ENCODE assay signal across 16 cellular contexts in the genomic region with DNA sequence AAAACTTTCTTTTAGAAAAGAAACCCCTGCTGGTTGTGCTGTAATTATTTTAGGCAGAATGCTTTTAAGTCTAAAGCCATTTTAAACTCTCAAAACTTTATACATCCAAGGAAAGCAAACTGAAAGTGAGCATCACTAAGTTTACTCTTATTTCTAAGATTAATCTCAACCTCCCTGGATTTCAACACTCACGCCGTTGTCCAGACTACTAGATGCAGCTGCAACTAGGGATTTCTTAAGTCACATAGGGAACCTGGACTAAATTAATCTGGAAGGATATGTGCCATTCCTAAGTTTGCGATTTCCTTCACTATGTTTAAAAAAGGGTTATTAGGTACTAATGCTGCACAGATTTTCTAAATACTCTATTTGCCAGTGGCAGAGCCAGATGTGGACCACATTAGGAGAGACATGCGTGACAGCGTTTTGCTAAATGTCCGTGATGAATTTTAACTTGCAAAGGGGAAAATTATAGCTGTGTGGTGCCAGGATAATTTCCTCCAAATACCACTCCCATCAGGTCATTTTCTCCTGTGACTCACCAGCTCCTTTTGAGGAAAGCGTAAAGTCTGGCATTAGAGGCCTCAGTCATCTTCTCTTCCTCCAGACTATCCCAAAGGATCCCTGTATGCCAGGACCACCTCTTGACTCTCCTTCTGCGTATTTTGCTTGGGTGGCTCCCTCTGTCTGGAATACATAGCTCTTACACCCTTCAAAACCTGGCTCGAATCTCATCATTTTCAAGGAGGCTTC.
DNase-seq lines count a peak whose midpoint lies in the region; ATAC-seq and TF ChIP-seq lines count a peak whose summit lies in the region.
"Had no signal": no experiment of that assay in that cellular context is flagged by ENCODE, and none has a peak within 500 bp of the region (broad histone marks: within the 10 kb centered on the region; RNA-seq: fewer than 3 reads in every experiment).

No MANE protein-coding gene starts in this region.

- no peak overlapping the region for H2AK5ac ChIP-seq in mesendoderm (ENCODE audit: low read length)

- peaks cover 7% of the 10 kb centered on the region for H3K9me3 Mint-ChIP-seq in endodermal cell

- H3K79me1 ChIP-seq in mesendoderm (ENCODE audit: low read length): no peaks in the 10 kb centered on the region

- no peak overlapping the region for H3K4me3 Mint-ChIP-seq in endodermal cell

- H3K4me1 Mint-ChIP-seq in endodermal cell: no peaks in the 10 kb centered on the region

- no peak overlapping the region for H3K4ac ChIP-seq in mesendoderm (ENCODE audit: low read depth, low read length)

- H3K36me3 Mint-ChIP-seq in endodermal cell (ENCODE audit: low read depth): no peaks in the 10 kb centered on the region
- H3K36me3 Mint-ChIP-seq: CD14-positive monocyte had no signal

- no peak overlapping the region for H3K4me2 ChIP-seq in mesendoderm (ENCODE audit: low read length)

- H2BK5ac ChIP-seq in mesendoderm (ENCODE audit: low read length): no peak overlapping the region

- no peak overlapping the region for H3K56ac ChIP-seq in mesendoderm (ENCODE audit: low read length)

- H3K27ac ChIP-seq in endodermal cell (ENCODE audit: low read depth, low read length): no peak overlapping the region
- no peak overlapping the region for H3K27ac ChIP-seq in mesendoderm (ENCODE audit: low read depth, low read length)
- H3K27ac ChIP-seq: left lung, pancreas had no signal

- no peaks in the 10 kb centered on the region for H3K4me1 ChIP-seq in endodermal cell (ENCODE audit: control insufficient read depth, insufficient read depth, low read length)
- no peaks in the 10 kb centered on the region for H3K4me1 ChIP-seq in mesendoderm (ENCODE audit: control insufficient read depth, low read depth, low read length)
- H3K4me1 ChIP-seq: left lung, pancreas had no signal

- WGBS in endodermal cell (ENCODE audit: insufficient coverage in 1 of 2, insufficient read length in 1 of 2), 2 experiments: 95 to 96% methylated on average over 6 to 9 of the region's 9 CpGs
- WGBS in mesendoderm (ENCODE audit: extremely low coverage, insufficient coverage, low lambda C conversion rate): no CpG with 5 or more reads among the region's 9 CpGs

- peak; percentile 52 for TF ChIP-seq CTCF in AG10803 (conservative IDR thresholded peaks at IDR 0.05; ENCODE audit: low read length)
- peak; percentile 56 for TF ChIP-seq CTCF in endodermal cell (conservative IDR thresholded peaks at IDR 0.05)

- H3K23ac ChIP-seq in mesendoderm (ENCODE audit: low read length): no peak overlapping the region

- peak overlapping the region; percentile 16 for H3K4me3 ChIP-seq in AG10803 (ENCODE audit: low read length)
- no peak overlapping the region for H3K4me3 ChIP-seq in endodermal cell (ENCODE audit: low read length)
- H3K4me3 ChIP-seq in mesendoderm (ENCODE audit: low read length): no peak overlapping the region
- H3K4me3 ChIP-seq: left lung, pancreas, tibial artery had no signal

- H4K5ac ChIP-seq in mesendoderm (ENCODE audit: low read length): no peak overlapping the region

- no peak overlapping the region for H3K27ac Mint-ChIP-seq in endodermal cell
- H3K27ac Mint-ChIP-seq: CD14-positive monocyte had no signal

- H2BK120ac ChIP-seq in mesendoderm (ENCODE audit: low read depth, low read length): no peak overlapping the region

- H3K27me3 Mint-ChIP-seq in endodermal cell (ENCODE audit: insufficient read depth): peaks cover 10% of the 10 kb centered on the region

- ATAC-seq in GM21447 (IDR thresholded peaks at IDR 0.05; ENCODE audit: unreplicated experiment): no peak
- ATAC-seq: left lung, Panc1, pancreas had no signal

- H3K9me3 ChIP-seq in endodermal cell (ENCODE audit: control insufficient read depth, low read length): no peaks in the 10 kb centered on the region
- H3K9me3 ChIP-seq: left lung, pancreas, tibial artery had no signal

- H3K36me3 ChIP-seq in endodermal cell (ENCODE audit: control insufficient read depth, insufficient read depth, low read length) (no peaks in the 10 kb centered on the region), mesendoderm (ENCODE audit: control insufficient read depth, insufficient read depth, low read length) (no peaks in the 10 kb centered on the region)
- H3K36me3 ChIP-seq: left lung, pancreas, tibial artery had no signal

- H3K27me3 ChIP-seq in endodermal cell (ENCODE audit: control insufficient read depth, insufficient read depth, low read length, poor library complexity, severe bottlenecking): no peaks in the 10 kb centered on the region
- no peaks in the 10 kb centered on the region for H3K27me3 ChIP-seq in mesendoderm (ENCODE audit: insufficient read depth, low read length, poor library complexity)
- H3K27me3 ChIP-seq: left lung, tibial artery had no signal

- no peak overlapping the region for H3K9ac ChIP-seq in endodermal cell (ENCODE audit: extremely low read depth, low read length, poor library complexity, severe bottlenecking)
- no peak overlapping the region for H3K9ac ChIP-seq in mesendoderm (ENCODE audit: low read length)

- DNase-seq in AG10803 (ENCODE audit: low read depth): peak; percentile 94
- DNase-seq in LHCN-M2 (ENCODE audit: low read depth): peak; percentile 72
- DNase-seq in endodermal cell: no peak
- peak; percentile 65 for DNase-seq in mesendoderm
- no peak for DNase-seq in activated T-cell treated with anti-CD3 and anti-CD28 coated beads for 4 hours
- DNase-seq in activated naive CD4-positive, alpha-beta T cell treated with Interleukin-2 at 50 U/mL for 16 hours: no peak
- DNase-seq in NCI-H524 treated with DMSO at 0.1 percent for 48 hours (lab: John Stamatoyannopoulos, UW): no peak
- DNase-seq: activated CD4-positive, alpha-beta T cell treated with anti-CD3 and anti-CD28 coated beads for 1 hour; activated naive CD4-positive, alpha-beta T cell treated with anti-CD3 and anti-CD28 coated beads, Interleukin-2, amount 50 U/mL, for 16 hours; left lung; NCI-H1694 treated with DMSO at 0.1 percent for 48 hours; pancreas had no signal

- H2BK15ac ChIP-seq in mesendoderm (replicated peaks; ENCODE audit: low read depth): no peak overlapping the region

- no peaks in the 10 kb centered on the region for H3K79me2 ChIP-seq in mesendoderm (ENCODE audit: control insufficient read depth, insufficient read depth, low read length)

- H4K8ac ChIP-seq in mesendoderm (ENCODE audit: low read depth, low read length): no peak overlapping the region

- H3K18ac ChIP-seq in mesendoderm (ENCODE audit: low read length): no peak overlapping the region

Comparison
In these comparisons a context has a peak if more than half of its experiments do, and no peak if none do; other contexts are left out.
1. DNase-seq: peak in AG10803 (single experiment), LHCN-M2 (single experiment) and mesendoderm (single experiment); none in endodermal cell (single experiment), activated T-cell treated with anti-CD3 and anti-CD28 coated beads for 4 hours (single experiment), activated naive CD4-positive, alpha-beta T cell treated with Interleukin-2 at 50 U/mL for 16 hours (single experiment) and NCI-H524 treated with DMSO at 0.1 percent for 48 hours (single experiment).